8 cellular contexts compared by ENCODE assay signal in the genomic region with DNA sequence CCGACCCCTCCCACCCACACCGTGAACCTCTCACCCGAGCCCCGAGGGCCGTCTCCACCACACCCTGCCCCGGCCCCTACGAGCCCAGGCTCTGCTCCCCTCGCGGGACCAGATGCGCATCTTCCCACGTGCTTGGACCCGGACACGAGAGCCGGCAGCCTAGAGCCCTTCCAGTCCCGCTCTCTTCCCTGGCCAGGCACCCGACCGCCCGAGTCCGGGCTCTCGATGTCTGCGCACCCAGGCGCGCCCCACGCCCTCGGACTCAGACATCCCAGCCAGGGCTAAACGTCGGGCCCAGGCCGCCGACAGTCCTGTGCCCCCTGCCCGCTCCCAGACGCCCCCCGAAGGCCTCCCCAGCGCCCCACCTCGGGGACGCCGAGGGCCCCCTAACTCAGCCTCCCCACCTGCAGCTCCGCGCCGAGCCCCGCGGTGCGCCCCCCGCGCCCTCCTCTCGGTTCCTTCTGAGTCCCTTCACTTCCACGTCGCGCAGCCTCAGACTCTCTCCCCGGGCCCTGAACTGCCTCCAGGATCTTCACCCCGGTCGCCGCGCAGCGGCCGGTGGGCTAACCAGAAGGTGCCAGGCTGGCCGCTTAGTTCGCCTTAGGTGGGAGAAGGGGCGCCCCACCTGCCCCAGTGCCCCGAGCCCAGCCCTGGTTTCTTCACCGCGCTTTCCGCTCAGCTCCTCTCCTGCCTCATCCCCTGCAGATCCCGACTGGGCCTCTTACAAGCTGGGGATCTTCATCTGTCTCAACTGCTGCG. TPM values are rescaled to one million over a fixed set of nuclear protein-coding genes. Genes with fewer than 3 reads are reported as not detected.
DNase-seq lines count a peak whose midpoint lies in the region; ATAC-seq and TF ChIP-seq lines count a peak whose summit lies in the region.

No MANE protein-coding gene starts in this region.

- DNase-seq in GM13976 (ENCODE audit: low spot score) (peak; percentile 64), WTC11 (ENCODE audit: low spot score) (peak; percentile 38), osteocyte (ENCODE audit: extremely low spot score, unreplicated experiment) (peak; percentile 84), SJCRH30 (no peak), DMS153 (lab: John Stamatoyannopoulos, UW) (no peak)

- in situ Hi-C loops in GM13976 (cut with MboI; ENCODE audit: low sequenced_read_pairs, unreplicated experiment), result no loop called here

- TF ChIP-seq EP300 in gastroesophageal sphincter (IDR thresholded peaks at IDR 0.05), result no peak

- TF ChIP-seq POLR2A in gastroesophageal sphincter (IDR thresholded peaks at IDR 0.05), result no peak

- POLR2A ChIA-PET in WTC11 (lab: Charles Lee), result interaction anchor here (0.6 to 0.7 kb wide), 3 partner anchors 47 to 344 kb away, joined by 3 to 4 read pairs (median 3); no protein-coding TSS in a partner anchor

- no peaks in the 10 kb centered on the region for H3K9me3 Mint-ChIP-seq in WTC11
- H3K9me3 Mint-ChIP-seq in osteocyte (ENCODE audit: unreplicated experiment), result no peaks in the 10 kb centered on the region

- H3K27ac ChIP-seq in gastroesophageal sphincter (peak overlapping the region in 3 of 4 donors; percentile 54 to 72 (median 60)), SJCRH30 (no peak overlapping the region)

- H3K4me3 ChIP-seq in gastroesophageal sphincter (peak overlapping the region; percentile 17 to 63), SJCRH30 (no peak overlapping the region)

- ATAC-seq in WTC11 (peak; percentile 37), gastroesophageal sphincter (peak; percentile 38), HG02885 (IDR thresholded peaks at IDR 0.05; ENCODE audit: poor library complexity, unreplicated experiment) (no peak), GM19467 (IDR thresholded peaks at IDR 0.05; ENCODE audit: unreplicated experiment) (no peak)

- H3K4me1 Mint-ChIP-seq in WTC11, result peaks cover 20% of the 10 kb centered on the region
- H3K4me1 Mint-ChIP-seq in osteocyte (ENCODE audit: unreplicated experiment), result peaks cover 20% of the 10 kb centered on the region

- TF ChIP-seq CTCF in GM13976 (IDR thresholded peaks at IDR 0.05; ENCODE audit: borderline replicate concordance, control extremely low read depth, extremely low read depth, insufficient read depth, missing control alignments) (no peak), WTC11 (IDR thresholded peaks at IDR 0.05) (no peak), gastroesophageal sphincter (IDR thresholded peaks at IDR 0.05) (no peak), osteocyte (IDR thresholded peaks at IDR 0.05) (no peak)

- CTCF ChIA-PET in WTC11 (lab: Charles Lee), result interaction anchor here (1.1 kb wide), 2 partner anchors 86 to 139 kb away, joined by 3 to 4 read pairs; no protein-coding TSS in a partner anchor

- H3K4me3 Mint-ChIP-seq in WTC11, result peak overlapping the region; percentile 74
- peak overlapping the region; percentile 72 for H3K4me3 Mint-ChIP-seq in osteocyte (ENCODE audit: unreplicated experiment)

- H3K27me3 ChIP-seq in gastroesophageal sphincter, result peaks cover 70% of the 10 kb centered on the region
- no peaks in the 10 kb centered on the region for H3K27me3 ChIP-seq in SJCRH30

- H3K36me3 Mint-ChIP-seq in WTC11 (no peaks in the 10 kb centered on the region), osteocyte (ENCODE audit: unreplicated experiment) (peaks cover 1% of the 10 kb centered on the region)

- H3K27me3 Mint-ChIP-seq in WTC11 (ENCODE audit: low read depth), result peaks cover 71% of the 10 kb centered on the region
- peaks cover 50% of the 10 kb centered on the region for H3K27me3 Mint-ChIP-seq in osteocyte (ENCODE audit: unreplicated experiment)

- H3K9me3 ChIP-seq in gastroesophageal sphincter (no peaks in the 10 kb centered on the region), SJCRH30 (replicated peaks) (no peaks in the 10 kb centered on the region; the same call in 1 of the 2 replicates)

- peaks cover 0 to 16% (median 8%) of the 10 kb centered on the region in 3 donors for H3K4me1 ChIP-seq in gastroesophageal sphincter
- no peaks in the 10 kb centered on the region for H3K4me1 ChIP-seq in SJCRH30

- 0 to 20% methylated on average over 1 to 3 of the region's 64 CpGs for WGBS in gastroesophageal sphincter (ENCODE audit: low coverage in 1 of 2), 2 donors

- no peak overlapping the region for H3K27ac Mint-ChIP-seq in WTC11
- H3K27ac Mint-ChIP-seq in osteocyte (ENCODE audit: unreplicated experiment), result no peak overlapping the region

- no peaks in the 10 kb centered on the region for H3K36me3 ChIP-seq in gastroesophageal sphincter
- H3K36me3 ChIP-seq in SJCRH30, result no peaks in the 10 kb centered on the region

TF ChIP-seq in WTC11, 78 proteins besides CTCF, POLR2A, EP300 and RAD21 (continues in another document):
- TF ChIP-seq ZNF263 (CRISPR knock-in tag; IDR thresholded peaks at IDR 0.05; ENCODE audit: low read depth) (no peak), CREM (CRISPR knock-in tag; IDR thresholded peaks at IDR 0.05) (no peak), ATF1 (CRISPR knock-in tag; IDR thresholded peaks at IDR 0.05) (no peak), ZNF219 (CRISPR knock-in tag; IDR thresholded peaks at IDR 0.05; ENCODE audit: borderline replicate concordance) (no peak), ESRRA (CRISPR knock-in tag; IDR thresholded peaks at IDR 0.05; ENCODE audit: borderline replicate concordance) (no peak)
- TF ChIP-seq, protein P1, sequence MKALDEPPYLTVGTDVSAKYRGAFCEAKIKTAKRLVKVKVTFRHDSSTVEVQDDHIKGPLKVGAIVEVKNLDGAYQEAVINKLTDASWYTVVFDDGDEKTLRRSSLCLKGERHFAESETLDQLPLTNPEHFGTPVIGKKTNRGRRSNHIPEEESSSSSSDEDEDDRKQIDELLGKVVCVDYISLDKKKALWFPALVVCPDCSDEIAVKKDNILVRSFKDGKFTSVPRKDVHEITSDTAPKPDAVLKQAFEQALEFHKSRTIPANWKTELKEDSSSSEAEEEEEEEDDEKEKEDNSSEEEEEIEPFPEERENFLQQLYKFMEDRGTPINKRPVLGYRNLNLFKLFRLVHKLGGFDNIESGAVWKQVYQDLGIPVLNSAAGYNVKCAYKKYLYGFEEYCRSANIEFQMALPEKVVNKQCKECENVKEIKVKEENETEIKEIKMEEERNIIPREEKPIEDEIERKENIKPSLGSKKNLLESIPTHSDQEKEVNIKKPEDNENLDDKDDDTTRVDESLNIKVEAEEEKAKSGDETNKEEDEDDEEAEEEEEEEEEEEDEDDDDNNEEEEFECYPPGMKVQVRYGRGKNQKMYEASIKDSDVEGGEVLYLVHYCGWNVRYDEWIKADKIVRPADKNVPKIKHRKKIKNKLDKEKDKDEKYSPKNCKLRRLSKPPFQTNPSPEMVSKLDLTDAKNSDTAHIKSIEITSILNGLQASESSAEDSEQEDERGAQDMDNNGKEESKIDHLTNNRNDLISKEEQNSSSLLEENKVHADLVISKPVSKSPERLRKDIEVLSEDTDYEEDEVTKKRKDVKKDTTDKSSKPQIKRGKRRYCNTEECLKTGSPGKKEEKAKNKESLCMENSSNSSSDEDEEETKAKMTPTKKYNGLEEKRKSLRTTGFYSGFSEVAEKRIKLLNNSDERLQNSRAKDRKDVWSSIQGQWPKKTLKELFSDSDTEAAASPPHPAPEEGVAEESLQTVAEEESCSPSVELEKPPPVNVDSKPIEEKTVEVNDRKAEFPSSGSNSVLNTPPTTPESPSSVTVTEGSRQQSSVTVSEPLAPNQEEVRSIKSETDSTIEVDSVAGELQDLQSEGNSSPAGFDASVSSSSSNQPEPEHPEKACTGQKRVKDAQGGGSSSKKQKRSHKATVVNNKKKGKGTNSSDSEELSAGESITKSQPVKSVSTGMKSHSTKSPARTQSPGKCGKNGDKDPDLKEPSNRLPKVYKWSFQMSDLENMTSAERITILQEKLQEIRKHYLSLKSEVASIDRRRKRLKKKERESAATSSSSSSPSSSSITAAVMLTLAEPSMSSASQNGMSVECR (CRISPR knock-in tag; IDR thresholded peaks at IDR 0.05; ENCODE audit: borderline replicate concordance), result no peak
- TF ChIP-seq, protein P2, sequence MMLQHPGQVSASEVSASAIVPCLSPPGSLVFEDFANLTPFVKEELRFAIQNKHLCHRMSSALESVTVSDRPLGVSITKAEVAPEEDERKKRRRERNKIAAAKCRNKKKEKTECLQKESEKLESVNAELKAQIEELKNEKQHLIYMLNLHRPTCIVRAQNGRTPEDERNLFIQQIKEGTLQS (CRISPR knock-in tag; conservative IDR thresholded peaks at IDR 0.05), result no peak
- TF ChIP-seq, protein P3, sequence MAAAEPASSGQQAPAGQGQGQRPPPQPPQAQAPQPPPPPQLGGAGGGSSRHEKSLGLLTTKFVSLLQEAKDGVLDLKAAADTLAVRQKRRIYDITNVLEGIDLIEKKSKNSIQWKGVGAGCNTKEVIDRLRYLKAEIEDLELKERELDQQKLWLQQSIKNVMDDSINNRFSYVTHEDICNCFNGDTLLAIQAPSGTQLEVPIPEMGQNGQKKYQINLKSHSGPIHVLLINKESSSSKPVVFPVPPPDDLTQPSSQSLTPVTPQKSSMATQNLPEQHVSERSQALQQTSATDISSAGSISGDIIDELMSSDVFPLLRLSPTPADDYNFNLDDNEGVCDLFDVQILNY (CRISPR knock-in tag; IDR thresholded peaks at IDR 0.05), result no peak
- TF ChIP-seq, protein P4, sequence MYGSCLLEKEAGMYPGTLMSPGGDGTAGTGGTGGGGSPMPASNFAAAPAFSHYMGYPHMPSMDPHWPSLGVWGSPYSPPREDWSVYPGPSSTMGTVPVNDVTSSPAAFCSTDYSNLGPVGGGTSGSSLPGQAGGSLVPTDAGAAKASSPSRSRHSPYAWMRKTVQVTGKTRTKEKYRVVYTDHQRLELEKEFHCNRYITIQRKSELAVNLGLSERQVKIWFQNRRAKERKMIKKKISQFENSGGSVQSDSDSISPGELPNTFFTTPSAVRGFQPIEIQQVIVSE (CRISPR knock-in tag; IDR thresholded peaks at IDR 0.05; ENCODE audit: borderline replicate concordance), result no peak

RNA-seq across cellular contexts. Expression of a gene that starts 0.7 kb away (rescaled TPM):
- total RNA-seq in WTC11 (2021) (0.69 to 1.7 TPM (median 1.2 TPM) in 3 replicates), gastroesophageal sphincter (10 to 100 TPM; 10.6 to 20.9 (median 12.6) TPM), osteocyte (0.31 and 0.62 TPM in 2 replicates)
- 0.30 TPM in 1 of 2 replicates, not detected in the other for total RNA-seq in SJCRH30 (2014; rRNA removed; shearing (Covaris generic))

RNA-seq across cellular contexts. Expression of a gene that starts 16.4 kb away (rescaled TPM):
- total RNA-seq in WTC11 (2021), result 11.6 to 12.4 TPM (median 12.3 TPM) in 3 replicates
- 10 to 100 TPM in 1 of 4 donors, 1 to 10 TPM in 3; 4.8 to 14.9 (median 7.5) TPM for total RNA-seq in gastroesophageal sphincter
- total RNA-seq in osteocyte, result 9.8 and 15.5 TPM in 2 replicates
- 16.0 and 18.1 TPM in 2 replicates for total RNA-seq in SJCRH30 (2014; rRNA removed; shearing (Covaris generic))

RNA-seq across cellular contexts. Expression of a gene that starts 48.4 kb away (rescaled TPM):
- 10.3 to 12.3 TPM (median 10.4 TPM) in 3 replicates for total RNA-seq in WTC11 (2021)
- total RNA-seq in gastroesophageal sphincter, result 10 to 100 TPM; 18.2 to 22.3 (median 20.3) TPM
- 16.1 and 16.9 TPM in 2 replicates for total RNA-seq in osteocyte
- 1.0 and 1.1 TPM in 2 replicates for total RNA-seq in SJCRH30 (2014; rRNA removed; shearing (Covaris generic))

Comparison
In these comparisons a context has a peak if more than half of its experiments do, and no peak if none do; other contexts are left out.
1. DNase-seq: peak in GM13976 (single experiment), WTC11 (single experiment) and osteocyte (single experiment); none in SJCRH30 (0 of 2) and DMS153 (single experiment).
2. ATAC-seq: peak in WTC11 (single experiment) and gastroesophageal sphincter (single experiment); none in HG02885 (single experiment) and GM19467 (single experiment).